ENCODE assay signal across 30 cellular contexts in the genomic region with DNA sequence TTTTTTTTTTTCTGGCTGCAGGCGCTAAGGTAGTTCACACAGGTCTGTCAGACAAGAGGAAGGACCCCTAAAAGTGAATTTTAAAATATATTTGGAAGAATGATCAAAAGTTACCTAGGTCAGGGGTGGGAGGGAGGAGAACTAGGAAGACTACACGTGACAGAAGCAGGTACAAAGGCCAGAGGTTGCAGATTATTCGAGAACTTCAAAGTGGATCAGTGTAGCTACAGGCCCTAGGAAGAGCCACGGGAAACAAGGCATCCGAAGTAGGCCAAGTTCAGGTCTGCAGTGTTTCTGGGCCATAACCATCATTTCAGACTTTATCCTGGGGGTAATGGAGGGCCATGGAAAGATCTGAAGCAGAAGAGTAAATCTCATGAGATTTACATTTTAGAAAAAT. TPM values are rescaled to one million over a fixed set of nuclear protein-coding genes. Genes with fewer than 3 reads are reported as not detected.
"Had no signal": no experiment of that assay in that cellular context is flagged by ENCODE, and none has a peak within 500 bp of the region (broad histone marks: within the 10 kb centered on the region; RNA-seq: fewer than 3 reads in every experiment).

No MANE protein-coding gene starts in this region.

- H3K4me1 ChIP-seq: breast epithelium, colonic mucosa had no signal

- FAIRE-seq: endometrium, endothelial cell of umbilical vein, frontal cortex had no signal

- H3K9me3 ChIP-seq: ascending aorta, breast epithelium, colonic mucosa, esophagus squamous epithelium had no signal

- H3K27ac ChIP-seq: ascending aorta, breast epithelium, cardiac muscle cell, colonic mucosa, epithelial cell of prostate, esophagus squamous epithelium had no signal

- DNase-seq: activated CD4-positive, alpha-beta memory T cell treated with anti-CD3 and anti-CD28 coated beads, Interleukin-2, amount 10 ng/mL, durations not matched to agents 7 days and 5 days; activated CD4-positive, alpha-beta T cell treated with anti-CD3 and anti-CD28 coated beads for 36 hours; activated CD4-positive, alpha-beta T cell treated with anti-CD3 and anti-CD28 coated beads, Interleukin-2, amount 10 ng/mL, durations not matched to agents 24 days and 14 days; activated CD4-positive, CD25-positive, alpha-beta regulatory T cell; activated CD4-positive, CD25-positive, alpha-beta regulatory T cell treated with anti-CD3 and anti-CD28 coated beads, Interleukin-2, amount 50 U/mL, for 72 hours; activated CD8-positive, alpha-beta memory T cell treated with anti-CD3 and anti-CD28 coated beads, Interleukin-2, amount 50 U/mL, for 48 hours; activated gamma-delta T cell; activated naive CD4-positive, alpha-beta T cell; activated naive CD4-positive, alpha-beta T cell treated with anti-CD3 and anti-CD28 coated beads, Interleukin-2, amount 10 ng/mL, durations not matched to agents 7 days and 5 days; activated naive CD8-positive, alpha-beta T cell treated with anti-CD3 and anti-CD28 coated beads, Interleukin-2, amount 10 ng/mL, durations not matched to agents 7 days and 5 days; activated T-cell treated with anti-CD3 and anti-CD28 coated beads for 4 hours; activated T-cell treated with anti-CD3 and anti-CD28 coated beads, Interleukin-2, amount 50 U/mL, for 24 hours; activated T-cell treated with anti-CD3 and anti-CD28 coated beads, Interleukin-2, amount 50 U/mL, for 72 hours; central memory CD4-positive, alpha-beta T cell; cerebellar nuclear complex; colonic mucosa; effector CD8-positive, alpha-beta T cell; esophagus squamous epithelium; glutamatergic neuron; T-helper 2 cell had no signal

- ATAC-seq: activated CD4-positive, alpha-beta T cell treated with anti-CD3 and anti-CD28 coated beads for 36 hours; activated naive CD4-positive, alpha-beta T cell treated with anti-CD3 and anti-CD28 coated beads, Interleukin-2, amount 50 U/mL, for 72 hours; activated T-cell treated with anti-CD3 and anti-CD28 coated beads, Interleukin-2, amount 50 U/mL, for 72 hours had no signal

- H3K36me3 ChIP-seq: ascending aorta, breast epithelium, cardiac muscle cell, colonic mucosa, esophagus squamous epithelium had no signal

- H3K4me3 ChIP-seq: ascending aorta, breast epithelium, cardiac muscle cell, colonic mucosa, esophagus squamous epithelium had no signal

- H3K27me3 ChIP-seq: ascending aorta, cardiac muscle cell, colonic mucosa, esophagus squamous epithelium had no signal

RNA-seq across cellular contexts. Expression of a gene that starts 16.5 kb away (rescaled TPM):
- total RNA-seq: activated CD4-positive, alpha-beta memory T cell treated with anti-CD3 and anti-CD28 coated beads, Interleukin-2, amount 10 ng/mL, durations not matched to agents 7 days and 5 days; activated CD4-positive, alpha-beta T cell treated with anti-CD3 and anti-CD28 coated beads, Interleukin-2, amount 10 ng/mL, durations not matched to agents 24 days and 14 days; activated naive CD4-positive, alpha-beta T cell treated with anti-CD3 and anti-CD28 coated beads, Interleukin-2, amount 50 U/mL, for 72 hours; activated naive CD8-positive, alpha-beta T cell treated with anti-CD3 and anti-CD28 coated beads, Interleukin-2, amount 10 ng/mL, durations not matched to agents 7 days and 5 days; dermis microvascular lymphatic vessel endothelial cell; endothelial cell of umbilical vein; T-helper 1 cell treated with Interleukin-12 subunit alpha and Interleukin-12 subunit beta and Interleukin-4 antibody, amounts not matched to agents 30 ng/mL and 1 ng/mL, for 36 hours had no signal
- polyA plus RNA-seq: endothelial cell of umbilical vein had no signal
